In genomic region chr1:26959722-26960624, GRCh38 we compare ENCODE assay signal across 8 cellular contexts. TPM values are rescaled to one million over a fixed set of nuclear protein-coding genes. Genes with fewer than 3 reads are reported as not detected.
DNase-seq lines count a peak whose midpoint lies in the region; ATAC-seq and TF ChIP-seq lines count a peak whose summit lies in the region.

Gene KDF1 (minus strand): TSS chr1:26960468. CDS start chr1:26952380, 8,088 bp downstream.

- H3K4me3 Mint-ChIP-seq in activated T-helper 17 cell treated with anti-CD3 and anti-CD28 coated beads, Interleukin-2, amount 50 U/mL, for 72 hours, result peak within 1 kb of the TSS; percentile 82

- WGBS in sigmoid colon, 2 donors, result 1% methylated on average over 86 of the region's 86 CpGs

- peak; percentile 82 for DNase-seq in COR-L47 (lab: John Stamatoyannopoulos, UW)
- DNase-seq in NCI-H345 treated with DMSO at 0.1 percent for 48 hours (lab: John Stamatoyannopoulos, UW; ENCODE audit: unreplicated experiment), result peak; percentile 79
- DNase-seq in cardiac muscle cell (ENCODE audit: low read depth in 1 of 2, low spot score in 1 of 2), result peak in 1 of 2 donors; percentile 39
- no peak for DNase-seq in sigmoid colon
- DNase-seq in BE2C, result no peak

- H3K36me3 ChIP-seq in cardiac muscle cell (no peaks in the 10 kb centered on the region), sigmoid colon (no peaks in the 10 kb centered on the region), BE2C (no peaks in the 10 kb centered on the region)

- H3K9me3 ChIP-seq in cardiac muscle cell (ENCODE audit: low read depth), result no peaks in the 10 kb centered on the region
- no peaks in the 10 kb centered on the region for H3K9me3 ChIP-seq in sigmoid colon
- no peaks in the 10 kb centered on the region for H3K9me3 ChIP-seq in BE2C

- no peaks in the 10 kb centered on the region for H3K36me3 Mint-ChIP-seq in activated T-helper 17 cell treated with anti-CD3 and anti-CD28 coated beads, Interleukin-2, amount 50 U/mL, for 72 hours (ENCODE audit: low read depth)

- H3K27ac Mint-ChIP-seq in activated T-helper 17 cell treated with anti-CD3 and anti-CD28 coated beads, Interleukin-2, amount 50 U/mL, for 72 hours, result peak within 1 kb of the TSS; percentile 80

- H3K4me1 ChIP-seq in cardiac muscle cell (ENCODE audit: low read depth) (no peaks in the 10 kb centered on the region), sigmoid colon (peaks cover 0 to 13% (median 11%) of the 10 kb centered on the region in 4 donors), BE2C (no peaks in the 10 kb centered on the region)

- peaks cover 14% of the 10 kb centered on the region for H3K27me3 Mint-ChIP-seq in activated T-helper 17 cell treated with anti-CD3 and anti-CD28 coated beads, Interleukin-2, amount 50 U/mL, for 72 hours

- H3K27ac ChIP-seq in cardiac muscle cell (no peak within 1 kb of the TSS), sigmoid colon (no peak within 1 kb of the TSS)

- peak; percentile 82 for ATAC-seq in activated T-helper 17 cell treated with anti-CD3 and anti-CD28 coated beads, Interleukin-2, amount 50 U/mL, for 72 hours (replicated peaks)
- ATAC-seq in HG03025 (IDR thresholded peaks at IDR 0.05; ENCODE audit: low FRiP score, unreplicated experiment) (no peak), GM21367 (IDR thresholded peaks at IDR 0.05; ENCODE audit: unreplicated experiment) (no peak)

- H3K27me3 ChIP-seq in cardiac muscle cell, result peaks cover 45% of the 10 kb centered on the region
- H3K27me3 ChIP-seq in sigmoid colon, result peaks cover 15 to 65% (median 37%) of the 10 kb centered on the region in 3 donors
- H3K27me3 ChIP-seq in BE2C, result peaks cover 33% of the 10 kb centered on the region

- intact Hi-C loops in sigmoid colon (cut with DNase I), result no loop called here

- H3K9me3 Mint-ChIP-seq in activated T-helper 17 cell treated with anti-CD3 and anti-CD28 coated beads, Interleukin-2, amount 50 U/mL, for 72 hours, result no peaks in the 10 kb centered on the region

- TF ChIP-seq POLR2A in sigmoid colon (IDR thresholded peaks at IDR 0.05), result no peak

- no peak for TF ChIP-seq EP300 in sigmoid colon (IDR thresholded peaks at IDR 0.05)

- H3K4me3 ChIP-seq in cardiac muscle cell, result peak within 1 kb of the TSS; percentile 60
- peak within 1 kb of the TSS in 3 of 4 donors; percentile 17 to 34 (median 34) for H3K4me3 ChIP-seq in sigmoid colon
- no peak within 1 kb of the TSS for H3K4me3 ChIP-seq in BE2C (ENCODE audit: low read depth, low read length)

- TF ChIP-seq CTCF in cardiac muscle cell (IDR thresholded peaks at IDR 0.05; ENCODE audit: low read depth, low read length), result no peak
- no peak for TF ChIP-seq CTCF in sigmoid colon (IDR thresholded peaks at IDR 0.05)
- TF ChIP-seq CTCF in BE2C (IDR thresholded peaks at IDR 0.05; ENCODE audit: low read depth, low read length), result no peak

- peaks cover 5% of the 10 kb centered on the region for H3K4me1 Mint-ChIP-seq in activated T-helper 17 cell treated with anti-CD3 and anti-CD28 coated beads, Interleukin-2, amount 50 U/mL, for 72 hours

RNA-seq across cellular contexts. Expression of gene KDF1, which starts in this region (rescaled TPM):
- not detected for total RNA-seq in activated T-helper 17 cell treated with anti-CD3 and anti-CD28 coated beads, Interleukin-2, amount 50 U/mL, for 72 hours
- total RNA-seq in cardiac muscle cell (0.63 and 0.67 TPM in 2 replicates), sigmoid colon (not detected)
- polyA plus RNA-seq in cardiac muscle cell (0.35 and 0.37 TPM in 2 replicates), sigmoid colon (10 to 100 TPM; 15.0 to 26.8 (median 20.4) TPM)
- polyA plus RNA-seq in BE2C (2012; ENCODE audit: insufficient read depth, insufficient read length, low read depth), result not detected

Comparison
In these comparisons a context has a peak if more than half of its experiments do, and no peak if none do; other contexts are left out.
1. RNA of gene KDF1 (polyA plus RNA-seq): 15.0 to 26.8 TPM in sigmoid colon; 0.35 to 0.37 TPM in cardiac muscle cell; every median in the first group is over 10 times any median in the second.
2. Peak in ATAC-seq in activated T-helper 17 cell treated with anti-CD3 and anti-CD28 coated beads, Interleukin-2, amount 50 U/mL, for 72 hours; RNA of the gene not detected or under 1 TPM.
3. DNase-seq: peak in COR-L47 (single experiment) and NCI-H345 treated with DMSO at 0.1 percent for 48 hours (single experiment); none in sigmoid colon (single experiment) and BE2C (single experiment).